ENCODE assay signal across 9 cellular contexts in genomic region chr10:125083576-125083920, GRCh38.
A peak's percentile ranks its signal among the peaks of the same experiment; 100 is the strongest.
DNase-seq lines count a peak whose midpoint lies in the region; TF ChIP-seq lines count a peak whose summit lies in the region.
"Had no signal": no experiment of that assay in that cellular context is flagged by ENCODE, and none has a peak within 500 bp of the region (broad histone marks: within the 10 kb centered on the region; RNA-seq: fewer than 3 reads in every experiment).

No MANE protein-coding gene starts in this region.

- H3K4me3 ChIP-seq in choroid plexus epithelial cell (ENCODE audit: low read depth, low read length), result no peak overlapping the region
- no peak overlapping the region for H3K4me3 ChIP-seq in tibial artery

- TF ChIP-seq CTCF in choroid plexus epithelial cell (conservative IDR thresholded peaks at IDR 0.05; ENCODE audit: low read depth, low read length) (no peak), tibial artery (IDR thresholded peaks at IDR 0.05) (no peak)

- DNase-seq in HT1080 (ENCODE audit: low read depth) (peak; percentile 17), choroid plexus epithelial cell (ENCODE audit: low read depth) (peak; percentile 91), kidney tubule cell (ENCODE audit: low spot score) (peak; percentile 96), tibial artery (peak; percentile 51 to 89), DMS153 treated with DMSO at 0.1 percent for 48 hours (lab: John Stamatoyannopoulos, UW; ENCODE audit: unreplicated experiment) (no peak)
- no peak for DNase-seq in activated CD4-positive, CD25-positive, alpha-beta regulatory T cell treated with anti-CD3 and anti-CD28 coated beads, Interleukin-2, amount 50 U/mL, for 72 hours
- DNase-seq in activated naive CD4-positive, alpha-beta T cell (lab: John Stamatoyannopoulos, UW), result no peak
- DNase-seq: activated gamma-delta T cell treated with Interleukin-2 at 50 U/mL for 16 hours, MV-4-11 had no signal

- intact Hi-C loops in tibial artery (cut with DNase I; ENCODE audit: low total_unique reads), result loop anchor here (2.0 kb wide), 1 partner anchor 77 kb away; the partner anchor contains the start of gene CTBP2

- H3K27ac ChIP-seq in tibial artery, result peak overlapping the region; percentile 86 to 92

- H3K9me3 ChIP-seq in tibial artery, result no peaks in the 10 kb centered on the region

- H3K4me1 ChIP-seq in tibial artery, result peaks cover 0 to 55% (median 44%) of the 10 kb centered on the region in 4 donors

- H3K36me3 ChIP-seq in tibial artery, result peaks cover 0 to 11% (median 10%) of the 10 kb centered on the region in 3 donors

- no peaks in the 10 kb centered on the region for H3K27me3 ChIP-seq in tibial artery

Comparison
In these comparisons a context has a peak if more than half of its experiments do, and no peak if none do; other contexts are left out.
1. DNase-seq: peak in HT1080 (single experiment), choroid plexus epithelial cell (single experiment), kidney tubule cell (single experiment) and tibial artery (2 of 2); none in activated CD4-positive, CD25-positive, alpha-beta regulatory T cell treated with anti-CD3 and anti-CD28 coated beads, Interleukin-2, amount 50 U/mL, for 72 hours (single experiment), activated naive CD4-positive, alpha-beta T cell (0 of 4) and DMS153 treated with DMSO at 0.1 percent for 48 hours (single experiment).